22 cellular contexts compared by ENCODE assay signal in genomic region chr1:46817814-46818213, GRCh38. TPM values are rescaled to one million over a fixed set of nuclear protein-coding genes. Genes with fewer than 3 reads are reported as not detected.
DNase-seq lines count a peak whose midpoint lies in the region; ATAC-seq and TF ChIP-seq lines count a peak whose summit lies in the region.
"Had no signal": no experiment of that assay in that cellular context is flagged by ENCODE, and none has a peak within 500 bp of the region (broad histone marks: within the 10 kb centered on the region; RNA-seq: fewer than 3 reads in every experiment).

No MANE protein-coding gene starts in this region.

- H3K4me3 Mint-ChIP-seq in osteocyte (ENCODE audit: unreplicated experiment), result no peak overlapping the region
- H3K4me3 Mint-ChIP-seq: CD14-positive monocyte; CD4-positive, alpha-beta T cell; CD8-positive, alpha-beta memory T cell had no signal

- no peaks in the 10 kb centered on the region for H3K9me3 ChIP-seq in Karpas-422 (ENCODE audit: low read length)
- no peaks in the 10 kb centered on the region for H3K9me3 ChIP-seq in transverse colon
- H3K9me3 ChIP-seq: A549, BE2C had no signal

- H3K27ac Mint-ChIP-seq in osteocyte (ENCODE audit: unreplicated experiment), result no peak overlapping the region
- H3K27ac Mint-ChIP-seq: CD14-positive monocyte; CD4-positive, alpha-beta T cell; CD8-positive, alpha-beta memory T cell had no signal

- no peaks in the 10 kb centered on the region for H4K20me1 ChIP-seq in Karpas-422 (ENCODE audit: insufficient read depth, low read depth, low read length)
- H4K20me1 ChIP-seq: BLaER1 treated with 17β-estradiol and CSF1 and Interleukin-3, amounts not matched to agents 10 nM and 100 nM had no signal

- ATAC-seq in GM21447 (IDR thresholded peaks at IDR 0.05; ENCODE audit: unreplicated experiment), result no peak
- ATAC-seq: A549 had no signal

- no peak for TF ChIP-seq POLR2A in transverse colon (IDR thresholded peaks at IDR 0.05)

- no peaks in the 10 kb centered on the region for H3K4me1 ChIP-seq in Karpas-422 (ENCODE audit: low read length)
- H3K4me1 ChIP-seq in transverse colon, result no peaks in the 10 kb centered on the region
- H3K4me1 ChIP-seq: A549, BE2C had no signal

- H3K9me3 Mint-ChIP-seq in osteocyte (ENCODE audit: unreplicated experiment), result no peaks in the 10 kb centered on the region
- H3K9me3 Mint-ChIP-seq: CD4-positive, alpha-beta T cell had no signal

- H3K9ac ChIP-seq in Karpas-422 (ENCODE audit: low read length), result no peak overlapping the region
- H3K9ac ChIP-seq: BLaER1 treated with 17β-estradiol and CSF1 and Interleukin-3, amounts not matched to agents 10 nM and 100 nM had no signal

- H3K9me2 ChIP-seq in Karpas-422 (replicated peaks; ENCODE audit: insufficient read depth, low read length), result no peaks in the 10 kb centered on the region

- intact Hi-C loops in transverse colon (cut with DNase I; ENCODE audit: low total_unique reads), result no loop called here

- no peaks in the 10 kb centered on the region for H3K79me2 ChIP-seq in Karpas-422 (ENCODE audit: low read length)

- H3K27me3 ChIP-seq in Karpas-422 (ENCODE audit: low read length), result no peaks in the 10 kb centered on the region
- no peaks in the 10 kb centered on the region for H3K27me3 ChIP-seq in transverse colon
- H3K27me3 ChIP-seq: BE2C; BLaER1 treated with 17β-estradiol and CSF1 and Interleukin-3, amounts not matched to agents 10 nM and 100 nM had no signal

- no peaks in the 10 kb centered on the region for H3K27me3 Mint-ChIP-seq in osteocyte (ENCODE audit: unreplicated experiment)

- TF ChIP-seq CTCF in osteocyte (IDR thresholded peaks at IDR 0.05) (no peak), transverse colon (IDR thresholded peaks at IDR 0.05) (no peak)

- no peak for TF ChIP-seq EP300 in transverse colon (IDR thresholded peaks at IDR 0.05; ENCODE audit: low read depth)

- H3K27ac ChIP-seq in Karpas-422 (ENCODE audit: low read length) (no peak overlapping the region), transverse colon (no peak overlapping the region)
- H3K27ac ChIP-seq: A549; BLaER1 treated with 17β-estradiol and CSF1 and Interleukin-3, amounts not matched to agents 10 nM and 100 nM had no signal

- H3K4me3 ChIP-seq in Karpas-422 (ENCODE audit: low read length) (no peak overlapping the region), transverse colon (no peak overlapping the region)
- H3K4me3 ChIP-seq: A549; BLaER1 treated with 17β-estradiol and CSF1 and Interleukin-3, amounts not matched to agents 10 nM and 100 nM had no signal

- no peak overlapping the region for H2AFZ ChIP-seq in Karpas-422 (ENCODE audit: low read length)

- DNase-seq in AG20443 (ENCODE audit: low spot score) (peak; percentile 6), Karpas-422 (peak; percentile 19), iPS-NIHi11 (ENCODE audit: low spot score) (peak; percentile 7), osteocyte (ENCODE audit: extremely low spot score, unreplicated experiment) (peak; percentile 60), transverse colon (no peak), NOMO-1 treated with dmso at 0.1 percent for 144 hours (lab: John Stamatoyannopoulos, UW; ENCODE audit: unreplicated experiment) (no peak)
- DNase-seq: 8988T; ACHN; BE2C; CD4-positive, alpha-beta T cell; CD8-positive, alpha-beta memory T cell; DMS53; DMS79 treated with DMSO at 0.1 percent for 48 hours; GF-D8; GOT3; HCEC 1CT had no signal

- in situ Hi-C loops in transverse colon (cut with MboI; ENCODE audit: low pct_ligation_motif_present in 1 of 4, low pct_unique_long_range_greater_than_20kb in 1 of 4, low sequenced_read_pairs in 3 of 4), result no loop called here

- no peaks in the 10 kb centered on the region for H3K36me3 ChIP-seq in Karpas-422 (ENCODE audit: insufficient read depth, low read length)
- H3K36me3 ChIP-seq in transverse colon, result no peaks in the 10 kb centered on the region
- H3K36me3 ChIP-seq: BE2C; BLaER1 treated with 17β-estradiol and CSF1 and Interleukin-3, amounts not matched to agents 10 nM and 100 nM had no signal

- no peaks in the 10 kb centered on the region for H3K4me1 Mint-ChIP-seq in osteocyte (ENCODE audit: unreplicated experiment)
- H3K4me1 Mint-ChIP-seq: CD14-positive monocyte; CD8-positive, alpha-beta memory T cell had no signal

- no peaks in the 10 kb centered on the region for H3K36me3 Mint-ChIP-seq in osteocyte (ENCODE audit: unreplicated experiment)
- H3K36me3 Mint-ChIP-seq: CD14-positive monocyte; CD8-positive, alpha-beta memory T cell had no signal

- H3K4me2 ChIP-seq in Karpas-422 (ENCODE audit: low read depth, low read length, poor library complexity, severe bottlenecking), result no peak overlapping the region
- H3K4me2 ChIP-seq: A549; BLaER1 treated with 17β-estradiol and CSF1 and Interleukin-3, amounts not matched to agents 10 nM and 100 nM had no signal

- 70% methylated on average over 6 of the region's 6 CpGs; no CpG with 5 or more reads in 1 of the 2 donors for WGBS in transverse colon (ENCODE audit: low coverage in 1 of 2), 2 donors

RNA-seq across cellular contexts. Expression of gene CYP4B1, which starts 19.0 kb away (rescaled TPM):
- total RNA-seq in Karpas-422 (2014; rRNA removed; shearing (Covaris generic); ENCODE audit: low replicate concordance), result not detected in 2 replicates
- total RNA-seq in osteocyte, result not detected in 2 replicates
- total RNA-seq in transverse colon, result 10 to 100 TPM in 3 of 4 donors, 1 to 10 TPM in 1; 2.4 to 77.8 (median 25.2) TPM
- total RNA-seq: CD4-positive, alpha-beta T cell; CD8-positive, alpha-beta memory T cell; Daoy; G401 had no signal

Comparison
In these comparisons a context has a peak if more than half of its experiments do, and no peak if none do; other contexts are left out.
1. DNase-seq: peak in AG20443 (single experiment), Karpas-422 (single experiment), iPS-NIHi11 (single experiment) and osteocyte (single experiment); none in transverse colon (single experiment) and NOMO-1 treated with dmso at 0.1 percent for 144 hours (single experiment).